11 cellular contexts compared by ENCODE assay signal in the genomic region with DNA sequence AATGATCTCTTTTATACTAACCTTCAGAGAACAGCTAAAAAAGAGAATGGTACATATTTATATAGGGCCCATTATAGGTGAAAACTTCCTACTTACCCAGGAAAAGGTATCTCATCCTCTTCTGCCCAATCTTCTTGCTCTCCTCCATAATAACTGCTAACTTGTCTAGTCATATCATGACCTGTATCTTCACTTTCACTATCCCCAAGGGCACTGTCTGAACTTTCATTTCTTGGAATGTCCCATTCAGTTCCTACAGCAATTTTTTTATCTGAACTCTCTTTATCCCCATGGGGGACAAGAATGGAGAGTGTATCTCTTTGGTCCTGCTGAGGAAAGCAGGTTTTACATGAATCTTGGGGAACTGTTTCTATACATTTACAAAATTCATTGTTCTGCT. TPM values are rescaled to one million over a fixed set of nuclear protein-coding genes. Genes with fewer than 3 reads are reported as not detected.
DNase-seq lines count a peak whose midpoint lies in the region; ATAC-seq lines count a peak whose summit lies in the region.
"Had no signal": no experiment of that assay in that cellular context is flagged by ENCODE, and none has a peak within 500 bp of the region (broad histone marks: within the 10 kb centered on the region; RNA-seq: fewer than 3 reads in every experiment).

No MANE protein-coding gene starts in this region.

- H3K23ac ChIP-seq in mesenchymal stem cell (ENCODE audit: low read length in 2 of 2) = no peak overlapping the region

- H3K27me3 Mint-ChIP-seq in CD4-positive, CD25-positive, alpha-beta regulatory T cell = no peaks in the 10 kb centered on the region
- no peaks in the 10 kb centered on the region for H3K27me3 Mint-ChIP-seq in activated naive CD8-positive, alpha-beta T cell treated with anti-CD3 and anti-CD28 coated beads, Interleukin-2, amount 50 U/mL, for 24 hours

- H3K79me1 ChIP-seq in mesenchymal stem cell (replicated peaks; ENCODE audit: low read length, poor library complexity, severe bottlenecking) = peaks cover 8% of the 10 kb centered on the region

- H3K4ac ChIP-seq in mesenchymal stem cell (ENCODE audit: low read depth in 1 of 2, low read length in 2 of 2) = no peak overlapping the region

- no peak overlapping the region for H3K27ac ChIP-seq in CD4-positive, CD25-positive, alpha-beta regulatory T cell (ENCODE audit: insufficient read depth, low read length, poor library complexity, severe bottlenecking)
- H3K27ac ChIP-seq in mesenchymal stem cell (ENCODE audit: low read length, poor library complexity, severe bottlenecking) = no peak overlapping the region
- H3K27ac ChIP-seq: WERI-Rb-1 had no signal

- no peak overlapping the region for H2BK15ac ChIP-seq in mesenchymal stem cell (ENCODE audit: low read depth, poor library complexity, severe bottlenecking)

- peaks cover 54% of the 10 kb centered on the region for H3K36me3 Mint-ChIP-seq in CD4-positive, CD25-positive, alpha-beta regulatory T cell
- peaks cover 50% of the 10 kb centered on the region for H3K36me3 Mint-ChIP-seq in activated naive CD8-positive, alpha-beta T cell treated with anti-CD3 and anti-CD28 coated beads, Interleukin-2, amount 50 U/mL, for 24 hours (ENCODE audit: low read depth)

- H2BK5ac ChIP-seq in mesenchymal stem cell (ENCODE audit: low read depth, low read length, poor library complexity, severe bottlenecking) = no peak overlapping the region

- no peak overlapping the region for H2AFZ ChIP-seq in mesenchymal stem cell (ENCODE audit: low read depth, low read length)

- no peak overlapping the region for H3K4me3 Mint-ChIP-seq in CD4-positive, CD25-positive, alpha-beta regulatory T cell
- H3K4me3 Mint-ChIP-seq in activated naive CD8-positive, alpha-beta T cell treated with anti-CD3 and anti-CD28 coated beads, Interleukin-2, amount 50 U/mL, for 24 hours = no peak overlapping the region
- H3K4me3 Mint-ChIP-seq: CD14-positive monocyte had no signal

- peak overlapping the region; percentile 70 for H3K9ac ChIP-seq in mesenchymal stem cell (ENCODE audit: low read length)

- H3K27me3 ChIP-seq in CD4-positive, CD25-positive, alpha-beta regulatory T cell (ENCODE audit: control insufficient read depth, insufficient read depth, low read length) = no peaks in the 10 kb centered on the region
- no peaks in the 10 kb centered on the region for H3K27me3 ChIP-seq in mesenchymal stem cell (ENCODE audit: control insufficient read depth in 1 of 2, insufficient read depth in 1 of 2, low read length in 2 of 2)

- ATAC-seq in CD4-positive, CD25-positive, alpha-beta regulatory T cell (ENCODE audit: low read depth in 2 of 2) = no peak
- ATAC-seq in GM21390 (IDR thresholded peaks at IDR 0.05; ENCODE audit: unreplicated experiment) = peak; percentile 46
- ATAC-seq in activated naive CD8-positive, alpha-beta T cell treated with anti-CD3 and anti-CD28 coated beads, Interleukin-2, amount 50 U/mL, for 24 hours = peak; percentile 78
- ATAC-seq in GM19035 (IDR thresholded peaks at IDR 0.05; ENCODE audit: unreplicated experiment) = no peak

- no peak overlapping the region for H2BK120ac ChIP-seq in mesenchymal stem cell (ENCODE audit: low read depth, low read length)

- no peaks in the 10 kb centered on the region for H3K9me3 Mint-ChIP-seq in CD4-positive, CD25-positive, alpha-beta regulatory T cell
- no peaks in the 10 kb centered on the region for H3K9me3 Mint-ChIP-seq in activated naive CD8-positive, alpha-beta T cell treated with anti-CD3 and anti-CD28 coated beads, Interleukin-2, amount 50 U/mL, for 24 hours

- peaks cover 0 to 9% (median 6%) of the 10 kb centered on the region in 4 donors for H3K4me1 Mint-ChIP-seq in CD4-positive, CD25-positive, alpha-beta regulatory T cell
- peaks cover 26% of the 10 kb centered on the region for H3K4me1 Mint-ChIP-seq in activated naive CD8-positive, alpha-beta T cell treated with anti-CD3 and anti-CD28 coated beads, Interleukin-2, amount 50 U/mL, for 24 hours

- no peak overlapping the region for H2AK5ac ChIP-seq in mesenchymal stem cell (ENCODE audit: low read length, severe bottlenecking)

- H3K36me3 ChIP-seq in CD4-positive, CD25-positive, alpha-beta regulatory T cell (ENCODE audit: control insufficient read depth, insufficient read depth, low read length) = peaks cover 29% of the 10 kb centered on the region
- peaks cover 19 to 84% of the 10 kb centered on the region in 2 experiments for H3K36me3 ChIP-seq in mesenchymal stem cell (ENCODE audit: control insufficient read depth in 1 of 2, insufficient read depth in 2 of 2, low read depth in 1 of 2, low read length in 2 of 2)

- H2BK12ac ChIP-seq in mesenchymal stem cell (ENCODE audit: low read length in 2 of 2) = no peak overlapping the region

- H3K9me3 ChIP-seq in CD4-positive, CD25-positive, alpha-beta regulatory T cell (ENCODE audit: control insufficient read depth in 2 of 2, low read length in 2 of 2) = no peaks in the 10 kb centered on the region
- H3K9me3 ChIP-seq in mesenchymal stem cell (ENCODE audit: control insufficient read depth, low read length) = no peaks in the 10 kb centered on the region

- peak overlapping the region in 2 of 3 donors; percentile 12 to 15 for H3K27ac Mint-ChIP-seq in CD4-positive, CD25-positive, alpha-beta regulatory T cell
- H3K27ac Mint-ChIP-seq in activated naive CD8-positive, alpha-beta T cell treated with anti-CD3 and anti-CD28 coated beads, Interleukin-2, amount 50 U/mL, for 24 hours = peak overlapping the region; percentile 57

- no peak overlapping the region for H3K14ac ChIP-seq in mesenchymal stem cell (ENCODE audit: low read length in 2 of 2)

- H3K4me3 ChIP-seq in CD4-positive, CD25-positive, alpha-beta regulatory T cell (ENCODE audit: low read depth, low read length) = no peak overlapping the region
- no peak overlapping the region for H3K4me3 ChIP-seq in mesenchymal stem cell (ENCODE audit: insufficient read depth in 1 of 2, low read depth in 1 of 2, low read length in 2 of 2)

- no peak overlapping the region for H4K91ac ChIP-seq in mesenchymal stem cell (ENCODE audit: low read length)

- peak in 1 of 3 donors; percentile 39 for DNase-seq in CD4-positive, CD25-positive, alpha-beta regulatory T cell
- DNase-seq in activated naive CD8-positive, alpha-beta T cell treated with anti-CD3 and anti-CD28 coated beads, Interleukin-2, amount 50 U/mL, for 24 hours = no peak
- peak; percentile 59 for DNase-seq in mesenchymal stem cell
- DNase-seq in NCI-H128 (lab: John Stamatoyannopoulos, UW; ENCODE audit: unreplicated experiment) = no peak
- no peak for DNase-seq in pons (ENCODE audit: low spot score)
- no peak for DNase-seq in dermis blood vessel endothelial cell
- DNase-seq: NCI-H1417, WERI-Rb-1 had no signal

- H4K8ac ChIP-seq in mesenchymal stem cell (ENCODE audit: low read length) = no peak overlapping the region

- H3K4me1 ChIP-seq in CD4-positive, CD25-positive, alpha-beta regulatory T cell (ENCODE audit: control insufficient read depth, insufficient read depth, low read length, poor library complexity, severe bottlenecking) = no peaks in the 10 kb centered on the region
- no peaks in the 10 kb centered on the region for H3K4me1 ChIP-seq in mesenchymal stem cell (ENCODE audit: control insufficient read depth, insufficient read depth, low read depth, low read length)

- H3K18ac ChIP-seq in mesenchymal stem cell (ENCODE audit: low read depth in 1 of 2, low read length in 2 of 2) = peak overlapping the region in 1 of 2 experiments; percentile 17

- no peak overlapping the region for H3K4me2 ChIP-seq in mesenchymal stem cell (ENCODE audit: low read length, poor library complexity, severe bottlenecking)

RNA-seq across cellular contexts. Expression of a gene that starts 36.4 kb away (rescaled TPM):
- total RNA-seq in CD4-positive, CD25-positive, alpha-beta regulatory T cell = 66.6 TPM
- polyA plus RNA-seq in CD4-positive, CD25-positive, alpha-beta regulatory T cell = 10 to 100 TPM; 24.4 to 45.3 (median 32.0) TPM
- polyA plus RNA-seq in mesenchymal stem cell (2013, experiment 1 of 2) = 3.1 TPM
- polyA plus RNA-seq in mesenchymal stem cell (2013, experiment 2 of 2) = 3.1 TPM
- 21.4 and 23.8 TPM in 2 replicates for total RNA-seq in dermis blood vessel endothelial cell

Comparison
In these comparisons a context has a peak if more than half of its experiments do, and no peak if none do; other contexts are left out.
1. ATAC-seq: peak in GM21390 (single experiment) and activated naive CD8-positive, alpha-beta T cell treated with anti-CD3 and anti-CD28 coated beads, Interleukin-2, amount 50 U/mL, for 24 hours (single experiment); none in CD4-positive, CD25-positive, alpha-beta regulatory T cell (0 of 2) and GM19035 (single experiment).